1 cellular context compared by ENCODE assay signal in genomic region chr19:21602659-21603430, GRCh38.
TF ChIP-seq lines count a peak whose summit lies in the region.
"Not testable (repeated sequence)": the region's sequence is repeated elsewhere in the genome, so short reads cannot be mapped to it uniquely, and the experiment has no call there.

No MANE protein-coding gene starts in this region.

TF ChIP-seq in K562, 482 proteins besides CTCF, POLR2A, EP300 and RAD21 (continued from another document and continues in another):
- peak; percentile 90 for TF ChIP-seq CHAMP1 (IDR thresholded peaks at IDR 0.05)
- 0 out of 2 replicates have a peak, but pooled peaks have one; percentile 45 for TF ChIP-seq MTA1 (IDR thresholded peaks at IDR 0.05; ENCODE audit: borderline replicate concordance)
- TF ChIP-seq DMBX1 (CRISPR knock-in tag; IDR thresholded peaks at IDR 0.05; ENCODE audit: borderline replicate concordance): 0 out of 2 replicates have a peak, but pooled peaks have one; percentile 31
- TF ChIP-seq NRF1 (conservative IDR thresholded peaks at IDR 0.05 in 1 of 2, IDR thresholded peaks at IDR 0.05 in 1 of 2): 0 out of 4 replicates have a peak, but pooled peaks of 1 of the 2 experiments have one; percentile 18
- 0 out of 2 replicates have a peak, but pooled peaks have one; percentile 19 for TF ChIP-seq CREB1 (IDR thresholded peaks at IDR 0.05)
- not testable (repeated sequence) for TF ChIP-seq CREB1 (CRISPR knock-in tag; IDR thresholded peaks at IDR 0.05); ETV6 (CRISPR knock-in tag; IDR thresholded peaks at IDR 0.05; ENCODE audit: borderline replicate concordance); ATF3 (CRISPR knock-in tag; conservative IDR thresholded peaks at IDR 0.05); CEBPG (CRISPR knock-in tag; IDR thresholded peaks at IDR 0.05)
- peak; percentile 88 for TF ChIP-seq PML (IDR thresholded peaks at IDR 0.05; ENCODE audit: low read length)
- TF ChIP-seq ZNF175 (CRISPR knock-in tag; IDR thresholded peaks at IDR 0.05; ENCODE audit: low read depth): peak; percentile 71; the same call in 1 of the 2 replicates
- peak; percentile 50 for TF ChIP-seq L3MBTL2 (IDR thresholded peaks at IDR 0.05)
- TF ChIP-seq ZNF318 (IDR thresholded peaks at IDR 0.05; ENCODE audit: borderline replicate concordance in 1 of 2, low read depth in 1 of 2): peak in 1 of 2 experiments; percentile 94; a peak in 2 of 4 replicates
- 0 out of 2 replicates have a peak, but pooled peaks have one; percentile 61 for TF ChIP-seq CXXC5 (CRISPR knock-in tag; IDR thresholded peaks at IDR 0.05)
- TF ChIP-seq MBD2 (IDR thresholded peaks at IDR 0.05; ENCODE audit: borderline replicate concordance, low read depth): peak; percentile 73
- TF ChIP-seq, protein P1, sequence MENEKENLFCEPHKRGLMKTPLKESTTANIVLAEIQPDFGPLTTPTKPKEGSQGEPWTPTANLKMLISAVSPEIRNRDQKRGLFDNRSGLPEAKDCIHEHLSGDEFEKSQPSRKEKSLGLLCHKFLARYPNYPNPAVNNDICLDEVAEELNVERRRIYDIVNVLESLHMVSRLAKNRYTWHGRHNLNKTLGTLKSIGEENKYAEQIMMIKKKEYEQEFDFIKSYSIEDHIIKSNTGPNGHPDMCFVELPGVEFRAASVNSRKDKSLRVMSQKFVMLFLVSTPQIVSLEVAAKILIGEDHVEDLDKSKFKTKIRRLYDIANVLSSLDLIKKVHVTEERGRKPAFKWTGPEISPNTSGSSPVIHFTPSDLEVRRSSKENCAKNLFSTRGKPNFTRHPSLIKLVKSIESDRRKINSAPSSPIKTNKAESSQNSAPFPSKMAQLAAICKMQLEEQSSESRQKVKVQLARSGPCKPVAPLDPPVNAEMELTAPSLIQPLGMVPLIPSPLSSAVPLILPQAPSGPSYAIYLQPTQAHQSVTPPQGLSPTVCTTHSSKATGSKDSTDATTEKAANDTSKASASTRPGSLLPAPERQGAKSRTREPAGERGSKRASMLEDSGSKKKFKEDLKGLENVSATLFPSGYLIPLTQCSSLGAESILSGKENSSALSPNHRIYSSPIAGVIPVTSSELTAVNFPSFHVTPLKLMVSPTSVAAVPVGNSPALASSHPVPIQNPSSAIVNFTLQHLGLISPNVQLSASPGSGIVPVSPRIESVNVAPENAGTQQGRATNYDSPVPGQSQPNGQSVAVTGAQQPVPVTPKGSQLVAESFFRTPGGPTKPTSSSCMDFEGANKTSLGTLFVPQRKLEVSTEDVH (IDR thresholded peaks at IDR 0.05; ENCODE audit: low read depth, partially characterized antibody): peak; percentile 54
- TF ChIP-seq KLF16 (IDR thresholded peaks at IDR 0.05): peak; percentile 95
- peak; percentile 85 to 93 for TF ChIP-seq ARNT (IDR thresholded peaks at IDR 0.05)
- TF ChIP-seq SOX6 (IDR thresholded peaks at IDR 0.05): peak; percentile 94
- TF ChIP-seq RCOR1 (IDR thresholded peaks at IDR 0.05; ENCODE audit: borderline replicate concordance in 1 of 2, low read depth in 2 of 2, low read length in 2 of 2): peak in 1 of 2 experiments; percentile 28; a peak in 3 of 4 replicates
- TF ChIP-seq CCNT2 (IDR thresholded peaks at IDR 0.05; ENCODE audit: borderline replicate concordance, extremely low read depth, insufficient read length, low read depth, low read length): peak; percentile 87
- peak; percentile 95 for TF ChIP-seq DPF2 (IDR thresholded peaks at IDR 0.05)
- peak; percentile 10; the same call in 1 of the 2 replicates for TF ChIP-seq GABPA (tag; conservative IDR thresholded peaks at IDR 0.05; ENCODE audit: low read depth)
- TF ChIP-seq ZNF589 (CRISPR knock-in tag; IDR thresholded peaks at IDR 0.05; ENCODE audit: low read depth): peak; percentile 79; the same call in 1 of the 2 replicates
- TF ChIP-seq, protein P2, sequence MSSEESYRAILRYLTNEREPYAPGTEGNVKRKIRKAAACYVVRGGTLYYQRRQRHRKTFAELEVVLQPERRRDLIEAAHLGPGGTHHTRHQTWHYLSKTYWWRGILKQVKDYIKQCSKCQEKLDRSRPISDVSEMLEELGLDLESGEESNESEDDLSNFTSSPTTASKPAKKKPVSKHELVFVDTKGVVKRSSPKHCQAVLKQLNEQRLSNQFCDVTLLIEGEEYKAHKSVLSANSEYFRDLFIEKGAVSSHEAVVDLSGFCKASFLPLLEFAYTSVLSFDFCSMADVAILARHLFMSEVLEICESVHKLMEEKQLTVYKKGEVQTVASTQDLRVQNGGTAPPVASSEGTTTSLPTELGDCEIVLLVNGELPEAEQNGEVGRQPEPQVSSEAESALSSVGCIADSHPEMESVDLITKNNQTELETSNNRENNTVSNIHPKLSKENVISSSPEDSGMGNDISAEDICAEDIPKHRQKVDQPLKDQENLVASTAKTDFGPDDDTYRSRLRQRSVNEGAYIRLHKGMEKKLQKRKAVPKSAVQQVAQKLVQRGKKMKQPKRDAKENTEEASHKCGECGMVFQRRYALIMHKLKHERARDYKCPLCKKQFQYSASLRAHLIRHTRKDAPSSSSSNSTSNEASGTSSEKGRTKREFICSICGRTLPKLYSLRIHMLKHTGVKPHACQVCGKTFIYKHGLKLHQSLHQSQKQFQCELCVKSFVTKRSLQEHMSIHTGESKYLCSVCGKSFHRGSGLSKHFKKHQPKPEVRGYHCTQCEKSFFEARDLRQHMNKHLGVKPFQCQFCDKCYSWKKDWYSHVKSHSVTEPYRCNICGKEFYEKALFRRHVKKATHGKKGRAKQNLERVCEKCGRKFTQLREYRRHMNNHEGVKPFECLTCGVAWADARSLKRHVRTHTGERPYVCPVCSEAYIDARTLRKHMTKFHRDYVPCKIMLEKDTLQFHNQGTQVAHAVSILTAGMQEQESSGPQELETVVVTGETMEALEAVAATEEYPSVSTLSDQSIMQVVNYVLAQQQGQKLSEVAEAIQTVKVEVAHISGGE (CRISPR knock-in tag; IDR thresholded peaks at IDR 0.05): peak in 1 of 3 experiments; percentile 61; a peak in 2 of 6 replicates
- TF ChIP-seq STAT5A (IDR thresholded peaks at IDR 0.05; ENCODE audit: borderline replicate concordance, low read length): peak; percentile 96
- peak; percentile 98 for TF ChIP-seq CBFA2T3 (IDR thresholded peaks at IDR 0.05)
- TF ChIP-seq BCOR (IDR thresholded peaks at IDR 0.05): peak; percentile 84
- TF ChIP-seq NCOA6 (IDR thresholded peaks at IDR 0.05): 0 out of 2 replicates have a peak, but pooled peaks have one; percentile 40
- TF ChIP-seq BRD9 (IDR thresholded peaks at IDR 0.05; ENCODE audit: low read depth, partially characterized antibody): peak; percentile 94
- peak in 1 of 2 experiments; percentile 51; a peak in 1 of 4 replicates for TF ChIP-seq ETV6 (IDR thresholded peaks at IDR 0.05; ENCODE audit: borderline replicate concordance in 1 of 2, low read depth in 2 of 2, low read length in 1 of 2)
- peak; percentile 46; the same call in 1 of the 2 replicates for TF ChIP-seq ZBTB2 (IDR thresholded peaks at IDR 0.05)
- peak; percentile 94 for TF ChIP-seq NCOA1 (IDR thresholded peaks at IDR 0.05; ENCODE audit: low read depth)
- peak; percentile 96 for TF ChIP-seq ATF3 (IDR thresholded peaks at IDR 0.05)
- TF ChIP-seq CREM (IDR thresholded peaks at IDR 0.05; ENCODE audit: low read depth): peak; percentile 51; the same call in 1 of the 2 replicates
- TF ChIP-seq, protein P3, sequence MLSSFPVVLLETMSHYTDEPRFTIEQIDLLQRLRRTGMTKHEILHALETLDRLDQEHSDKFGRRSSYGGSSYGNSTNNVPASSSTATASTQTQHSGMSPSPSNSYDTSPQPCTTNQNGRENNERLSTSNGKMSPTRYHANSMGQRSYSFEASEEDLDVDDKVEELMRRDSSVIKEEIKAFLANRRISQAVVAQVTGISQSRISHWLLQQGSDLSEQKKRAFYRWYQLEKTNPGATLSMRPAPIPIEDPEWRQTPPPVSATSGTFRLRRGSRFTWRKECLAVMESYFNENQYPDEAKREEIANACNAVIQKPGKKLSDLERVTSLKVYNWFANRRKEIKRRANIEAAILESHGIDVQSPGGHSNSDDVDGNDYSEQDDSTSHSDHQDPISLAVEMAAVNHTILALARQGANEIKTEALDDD (IDR thresholded peaks at IDR 0.05): peak; percentile 36
- TF ChIP-seq SMAD1 (IDR thresholded peaks at IDR 0.05; ENCODE audit: low read depth, low read length, partially characterized antibody): peak; percentile 28
- peak; percentile 77 for TF ChIP-seq HDAC2 (IDR thresholded peaks at IDR 0.05)
- peak; percentile 36; the same call in 1 of the 2 replicates for TF ChIP-seq ZNF197 (CRISPR knock-in tag; IDR thresholded peaks at IDR 0.05; ENCODE audit: low read depth)
- peak; percentile 80 to 92 for TF ChIP-seq CEBPG (tag; conservative IDR thresholded peaks at IDR 0.05 in 1 of 2, IDR thresholded peaks at IDR 0.05 in 1 of 2)
- peak; percentile 84 to 95; a peak in 3 of 4 replicates for TF ChIP-seq TBL1XR1 (IDR thresholded peaks at IDR 0.05; ENCODE audit: low read length in 2 of 2)
- 0 out of 2 replicates have a peak, but pooled peaks have one; percentile 29 for TF ChIP-seq ZBED1 (IDR thresholded peaks at IDR 0.05)
